In genomic region chr3:141714671-141715070, GRCh38 we compare ENCODE assay signal across 9 cellular contexts. TPM values are rescaled to one million over a fixed set of nuclear protein-coding genes. Genes with fewer than 3 reads are reported as not detected.
"Had no signal": no experiment of that assay in that cellular context is flagged by ENCODE, and none has a peak within 500 bp of the region (broad histone marks: within the 10 kb centered on the region; RNA-seq: fewer than 3 reads in every experiment).

No MANE protein-coding gene starts in this region.

- H3K9ac ChIP-seq: KMS-11 had no signal

- H3K27ac ChIP-seq: HL-60, KMS-11 had no signal

- DNase-seq: IMR-90, KBM-7, KG1 had no signal

- H3K4me2 ChIP-seq: KMS-11 had no signal

- FAIRE-seq: HTR-8/SVneo had no signal

RNA-seq across cellular contexts. Expression of gene GRK7, which starts 48.5 kb away (rescaled TPM):
- total RNA-seq: HT-29, HT1080, IMR-90 had no signal
- polyA plus RNA-seq: IgD-negative memory B cell, IMR-90 had no signal
